Comparison of ENCODE assay signal across 10 cellular contexts in genomic region chr19:16540948-16541347, GRCh38. TPM values are rescaled to one million over a fixed set of nuclear protein-coding genes. Genes with fewer than 3 reads are reported as not detected.
A peak's percentile ranks its signal among the peaks of the same experiment; 100 is the strongest.
DNase-seq lines count a peak whose midpoint lies in the region; ATAC-seq and TF ChIP-seq lines count a peak whose summit lies in the region.
"Had no signal": no experiment of that assay in that cellular context is flagged by ENCODE, and none has a peak within 500 bp of the region (broad histone marks: within the 10 kb centered on the region; RNA-seq: fewer than 3 reads in every experiment).

No MANE protein-coding gene starts in this region.

- DNase-seq in stimulated activated naive CD8-positive, alpha-beta T cell treated with anti-CD3 and anti-CD28 coated beads, Interleukin-15, Interleukin-2, amounts not matched to agents 100 U/mL and 50 U/mL, for 24 hours: no peak
- DNase-seq in mammary epithelial cell (no peak), DMS153 treated with DMSO at 0.1 percent for 48 hours (lab: John Stamatoyannopoulos, UW; ENCODE audit: unreplicated experiment) (no peak), NCI-H2227 (lab: John Stamatoyannopoulos, UW; ENCODE audit: unreplicated experiment) (no peak)
- DNase-seq: activated CD4-positive, alpha-beta T cell treated with anti-CD3 and anti-CD28 coated beads for 4 hours had no signal

- H3K4me3 ChIP-seq in mammary epithelial cell (replicated peaks in 1 of 3; ENCODE audit: insufficient read depth in 1 of 3, low read depth in 2 of 3, low read length in 3 of 3) (peak overlapping the region; percentile 73 to 96 (median 88)), mucosa of rectum (ENCODE audit: low read length in 2 of 2) (peak overlapping the region; percentile 85 to 96)

- H3K4me3 Mint-ChIP-seq in stimulated activated naive CD8-positive, alpha-beta T cell treated with anti-CD3 and anti-CD28 coated beads, Interleukin-15, Interleukin-2, amounts not matched to agents 100 ng/mL and 50 ng/mL, for 24 hours: peak overlapping the region; percentile 97

- no peak for ATAC-seq in stimulated activated naive CD8-positive, alpha-beta T cell treated with anti-CD3 and anti-CD28 coated beads, Interleukin-15, Interleukin-2, amounts not matched to agents 100 U/mL and 50 U/mL, for 24 hours
- no peak for ATAC-seq in GM21576 (IDR thresholded peaks at IDR 0.05; ENCODE audit: unreplicated experiment)
- no peak for ATAC-seq in GM21825 (IDR thresholded peaks at IDR 0.05; ENCODE audit: unreplicated experiment)

- no peaks in the 10 kb centered on the region for H3K27me3 ChIP-seq in mammary epithelial cell (ENCODE audit: insufficient read depth, low read length)
- H3K27me3 ChIP-seq in mucosa of rectum (ENCODE audit: control insufficient read depth in 2 of 2, insufficient read depth in 2 of 2, low read length in 2 of 2): no peaks in the 10 kb centered on the region

- CTCF ChIA-PET in mammary epithelial cell (lab: Charles Lee; ENCODE audit: low non-redundant PET): no interaction called here

- TF ChIP-seq CTCF in mammary epithelial cell (conservative IDR thresholded peaks at IDR 0.05 in 1 of 2, IDR thresholded peaks at IDR 0.05 in 1 of 2; ENCODE audit: extremely low read depth in 1 of 2, insufficient read depth in 1 of 2, low read depth in 1 of 2, low read length in 2 of 2): no peak

- H4K20me1 ChIP-seq in mammary epithelial cell (ENCODE audit: insufficient read depth, low read length): no peaks in the 10 kb centered on the region

- BruUV-seq in mammary epithelial cell (replicated peaks; lab: Mats Ljungman, UMichigan): no TSS peak

- H3K27ac ChIP-seq in mammary epithelial cell (ENCODE audit: insufficient read depth, low read depth, low read length) (peak overlapping the region; percentile 78), mucosa of rectum (ENCODE audit: low read depth in 2 of 2, low read length in 2 of 2) (no peak overlapping the region)

- no peak overlapping the region for H2AFZ ChIP-seq in mammary epithelial cell (ENCODE audit: low read depth, low read length)

- peaks cover 55% of the 10 kb centered on the region for H3K36me3 Mint-ChIP-seq in stimulated activated naive CD8-positive, alpha-beta T cell treated with anti-CD3 and anti-CD28 coated beads, Interleukin-15, Interleukin-2, amounts not matched to agents 100 ng/mL and 50 ng/mL, for 24 hours (ENCODE audit: low read depth)

- no peaks in the 10 kb centered on the region for H3K9me3 Mint-ChIP-seq in stimulated activated naive CD8-positive, alpha-beta T cell treated with anti-CD3 and anti-CD28 coated beads, Interleukin-15, Interleukin-2, amounts not matched to agents 100 ng/mL and 50 ng/mL, for 24 hours

- H3K4me2 ChIP-seq in mammary epithelial cell (ENCODE audit: insufficient read depth, low read depth, low read length): peak overlapping the region; percentile 92

- dilution Hi-C loops in mammary epithelial cell (cut with HindIII; ENCODE audit: low sequenced_read_pairs): no loop called here

- intact Hi-C loops in mammary epithelial cell (cut with micrococcal nuclease): no loop called here

- peaks cover 90% of the 10 kb centered on the region for H3K79me2 ChIP-seq in mammary epithelial cell (ENCODE audit: insufficient read depth, low read length)

- in situ Hi-C loops in mammary epithelial cell (cut with MboI; ENCODE audit: low sequenced_read_pairs in 2 of 2): no loop called here

- H3K9me3 ChIP-seq in mammary epithelial cell (replicated peaks; ENCODE audit: insufficient read depth, low read length) (no peaks in the 10 kb centered on the region), mucosa of rectum (ENCODE audit: control insufficient read depth in 2 of 2, low read length in 2 of 2) (no peaks in the 10 kb centered on the region)

- peak overlapping the region; percentile 87 for H3K9ac ChIP-seq in mammary epithelial cell (ENCODE audit: insufficient read depth, low read length)
- peak overlapping the region; percentile 83 to 92 for H3K9ac ChIP-seq in mucosa of rectum (ENCODE audit: low read depth in 1 of 2, low read length in 2 of 2)

- peak overlapping the region; percentile 90 for H3K27ac Mint-ChIP-seq in stimulated activated naive CD8-positive, alpha-beta T cell treated with anti-CD3 and anti-CD28 coated beads, Interleukin-15, Interleukin-2, amounts not matched to agents 100 ng/mL and 50 ng/mL, for 24 hours

- H3K27me3 Mint-ChIP-seq in stimulated activated naive CD8-positive, alpha-beta T cell treated with anti-CD3 and anti-CD28 coated beads, Interleukin-15, Interleukin-2, amounts not matched to agents 100 ng/mL and 50 ng/mL, for 24 hours: no peaks in the 10 kb centered on the region

- WGBS in mammary epithelial cell (ENCODE audit: low coverage, missing lambda C conversion rate): 66% methylated on average over 12 of the region's 12 CpGs

- H3K36me3 ChIP-seq in mammary epithelial cell (ENCODE audit: insufficient read depth, low read length) (peaks cover 9% of the 10 kb centered on the region), mucosa of rectum (ENCODE audit: control insufficient read depth in 2 of 2, insufficient read depth in 2 of 2, low read length in 2 of 2) (peaks cover 11 to 24% of the 10 kb centered on the region in 2 donors)

- H3K4me1 ChIP-seq in mammary epithelial cell (ENCODE audit: insufficient read depth, low read length): peaks cover 6% of the 10 kb centered on the region
- peaks cover 17 to 19% of the 10 kb centered on the region in 2 donors for H3K4me1 ChIP-seq in mucosa of rectum (ENCODE audit: control insufficient read depth in 2 of 2, insufficient read depth in 2 of 2, low read length in 2 of 2)

- peaks cover 60% of the 10 kb centered on the region for H3K4me1 Mint-ChIP-seq in stimulated activated naive CD8-positive, alpha-beta T cell treated with anti-CD3 and anti-CD28 coated beads, Interleukin-15, Interleukin-2, amounts not matched to agents 100 ng/mL and 50 ng/mL, for 24 hours (ENCODE audit: low read depth)

RNA-seq across cellular contexts. Expression of gene CHERP, which starts 1.3 kb away (rescaled TPM):
- 10 to 100 TPM in 1 of 2 donors, 1 to 10 TPM in 1; 5.7 to 49.6 TPM for total RNA-seq in mammary epithelial cell
- polyA plus RNA-seq in mammary epithelial cell: 9.3 TPM
- polyA minus RNA-seq in mammary epithelial cell: 15.5 TPM

RNA-seq across cellular contexts. Expression of gene SLC35E1, which starts 31.3 kb away (rescaled TPM):
- total RNA-seq in mammary epithelial cell: 10 to 100 TPM; 50.8 to 67.2 TPM
- polyA plus RNA-seq in mammary epithelial cell: 48.6 TPM
- 87.8 TPM for polyA minus RNA-seq in mammary epithelial cell

RNA-seq across cellular contexts. Expression of gene C19orf44, which starts 44.8 kb away (rescaled TPM):
- 1 to 10 TPM; 4.8 to 5.8 TPM for total RNA-seq in mammary epithelial cell
- 4.2 TPM for polyA plus RNA-seq in mammary epithelial cell
- 2.9 TPM for polyA minus RNA-seq in mammary epithelial cell

RNA-seq across cellular contexts. Expression of gene CALR3, which starts 45.0 kb away (rescaled TPM):
- total RNA-seq in mammary epithelial cell: not detected
- polyA plus RNA-seq in mammary epithelial cell: not detected
- not detected for polyA minus RNA-seq in mammary epithelial cell
- total RNA-seq: myocyte had no signal
